Comparison of ENCODE assay signal across 27 cellular contexts in genomic region chr10:79056736-79057391, GRCh38. TPM values are rescaled to one million over a fixed set of nuclear protein-coding genes. Genes with fewer than 3 reads are reported as not detected.
DNase-seq lines count a peak whose midpoint lies in the region; ATAC-seq and TF ChIP-seq lines count a peak whose summit lies in the region.
"Had no signal": no experiment of that assay in that cellular context is flagged by ENCODE, and none has a peak within 500 bp of the region (broad histone marks: within the 10 kb centered on the region; RNA-seq: fewer than 3 reads in every experiment).

No MANE protein-coding gene starts in this region.

- TF ChIP-seq CTCF in GM23338 (conservative IDR thresholded peaks at IDR 0.05; ENCODE audit: low read depth in 2 of 2) (no peak), WERI-Rb-1 (IDR thresholded peaks at IDR 0.05; ENCODE audit: low read depth, low read length) (no peak), psoas muscle (IDR thresholded peaks at IDR 0.05) (no peak)

- intact Hi-C loops in psoas muscle (cut with DNase I) = no loop called here

- no peaks in the 10 kb centered on the region for H4K20me1 ChIP-seq in GM23338 (replicated peaks; ENCODE audit: insufficient read depth)

- H3F3A ChIP-seq in GM23338 (replicated peaks; ENCODE audit: low read depth) = no peaks in the 10 kb centered on the region

- H3K27ac ChIP-seq in GM23338 (ENCODE audit: low read depth) = no peak overlapping the region
- no peak overlapping the region for H3K27ac ChIP-seq in WERI-Rb-1
- no peak overlapping the region for H3K27ac ChIP-seq in psoas muscle
- H3K27ac ChIP-seq: foreskin keratinocyte, hepatocyte, thyroid gland had no signal

- 89 to 99% (median 89%) methylated on average over 14 of the region's 14 CpGs for whole genome bisulfite sequencing in psoas muscle, 3 donors

- no peaks in the 10 kb centered on the region; the same call in 1 of the 3 replicates for H3K9me3 Mint-ChIP-seq in GM23338
- H3K9me3 Mint-ChIP-seq: CD4-positive, alpha-beta T cell; memory B cell; naive thymus-derived CD4-positive, alpha-beta T cell had no signal

- H3K4me3 Mint-ChIP-seq in GM23338 = no peak overlapping the region
- H3K4me3 Mint-ChIP-seq: activated CD8-positive, alpha-beta memory T cell treated with anti-CD3 and anti-CD28 coated beads, Interleukin-2, amount 10 ng/mL, durations not matched to agents 7 days and 5 days; activated naive CD8-positive, alpha-beta T cell; CD4-positive, alpha-beta T cell; memory B cell; naive thymus-derived CD4-positive, alpha-beta T cell had no signal

- H3K9me2 ChIP-seq in GM23338 (ENCODE audit: insufficient read depth) = no peaks in the 10 kb centered on the region

- H3K4me1 Mint-ChIP-seq in GM23338 = peaks cover 36% of the 10 kb centered on the region
- H3K4me1 Mint-ChIP-seq: activated CD8-positive, alpha-beta memory T cell treated with anti-CD3 and anti-CD28 coated beads, Interleukin-2, amount 10 ng/mL, durations not matched to agents 7 days and 5 days; memory B cell had no signal

- H3K4me3 ChIP-seq in GM23338 = no peak overlapping the region
- no peak overlapping the region for H3K4me3 ChIP-seq in WERI-Rb-1 (ENCODE audit: low read depth, low read length)
- H3K4me3 ChIP-seq in psoas muscle = no peak overlapping the region
- H3K4me3 ChIP-seq: hepatocyte, thyroid gland had no signal

- H3K9me3 ChIP-seq in WERI-Rb-1 (ENCODE audit: severe bottlenecking) = no peaks in the 10 kb centered on the region
- H3K9me3 ChIP-seq in psoas muscle = no peaks in the 10 kb centered on the region
- H3K9me3 ChIP-seq: thyroid gland had no signal

- H3K36me3 ChIP-seq in GM23338 (ENCODE audit: insufficient read depth) (no peaks in the 10 kb centered on the region), WERI-Rb-1 (no peaks in the 10 kb centered on the region), psoas muscle (ENCODE audit: insufficient read depth in 1 of 2, low read depth in 1 of 2) (no peaks in the 10 kb centered on the region)
- H3K36me3 ChIP-seq: thyroid gland had no signal

- ATAC-seq in GM23338 (peak; percentile 88), left lobe of liver (no peak), psoas muscle (no peak), GM21528 (IDR thresholded peaks at IDR 0.05; ENCODE audit: low FRiP score, unreplicated experiment) (no peak), HG03571 (IDR thresholded peaks at IDR 0.05; ENCODE audit: unreplicated experiment) (no peak)
- ATAC-seq: activated CD8-positive, alpha-beta memory T cell treated with anti-CD3 and anti-CD28 coated beads, Interleukin-2, amount 10 ng/mL, durations not matched to agents 7 days and 5 days; foreskin keratinocyte; naive thymus-derived CD4-positive, alpha-beta T cell had no signal

- H3K27me3 ChIP-seq in GM23338 (ENCODE audit: insufficient read depth) = no peaks in the 10 kb centered on the region
- no peaks in the 10 kb centered on the region for H3K27me3 ChIP-seq in WERI-Rb-1 (ENCODE audit: insufficient read depth, low read depth, severe bottlenecking)
- no peaks in the 10 kb centered on the region for H3K27me3 ChIP-seq in psoas muscle (ENCODE audit: insufficient read depth in 3 of 3, low read length in 2 of 3)
- H3K27me3 ChIP-seq: hepatocyte, thyroid gland had no signal

- peak; percentile 64 for DNase-seq in GM23338 (ENCODE audit: low spot score)
- DNase-seq in WERI-Rb-1 = peak; percentile 36
- peak; percentile 35 for DNase-seq in left lobe of liver (ENCODE audit: low spot score)
- DNase-seq in psoas muscle = peak; percentile 4 to 26
- DNase-seq in SIG-M5 (lab: John Stamatoyannopoulos, UW) = no peak
- no peak for DNase-seq in central memory CD4-positive, alpha-beta T cell
- DNase-seq: activated CD4-positive, alpha-beta T cell treated with anti-CD3 and anti-CD28 coated beads for 48 hours; activated CD8-positive, alpha-beta memory T cell treated with anti-CD3 and anti-CD28 coated beads, Interleukin-2, amount 10 ng/mL, durations not matched to agents 7 days and 5 days; CD4-positive, alpha-beta T cell; cerebellar nuclear complex; DMS 273 treated with DMSO at 0.1 percent for 48 hours; effector CD4-positive, alpha-beta T cell; foreskin keratinocyte; GDM1; Kasumi-1; naive thymus-derived CD4-positive, alpha-beta T cell; NCI-H187; SHP77 treated with DMSO at 0.1 percent for 48 hours; stimulated activated CD4-positive, alpha-beta T cell treated with anti-CD3 and anti-CD28 coated beads, Interleukin-1b, Interleukin-23, amount 100 ng/mL, for 48 hours; stimulated activated naive CD4-positive, alpha-beta T cell; T-helper 1 cell; thyroid gland had no signal

- no peaks in the 10 kb centered on the region for H3K79me2 ChIP-seq in GM23338 (replicated peaks; ENCODE audit: insufficient read depth)
- H3K79me2 ChIP-seq: hepatocyte had no signal

- no peak overlapping the region for H2AFZ ChIP-seq in GM23338
- H2AFZ ChIP-seq: hepatocyte had no signal

- peaks cover 11% of the 10 kb centered on the region; the same call in 1 of the 2 replicates for H3K4me1 ChIP-seq in GM23338 (ENCODE audit: insufficient read depth)
- no peaks in the 10 kb centered on the region for H3K4me1 ChIP-seq in psoas muscle
- H3K4me1 ChIP-seq: foreskin keratinocyte had no signal

- H3K36me3 Mint-ChIP-seq in GM23338 (ENCODE audit: low read depth) = no peaks in the 10 kb centered on the region
- H3K36me3 Mint-ChIP-seq: activated CD8-positive, alpha-beta memory T cell treated with anti-CD3 and anti-CD28 coated beads, Interleukin-2, amount 10 ng/mL, durations not matched to agents 7 days and 5 days; memory B cell; naive thymus-derived CD4-positive, alpha-beta T cell had no signal

- peaks cover 26% of the 10 kb centered on the region for H3K27me3 Mint-ChIP-seq in GM23338 (ENCODE audit: insufficient read depth, low read depth, poor library complexity)
- H3K27me3 Mint-ChIP-seq: activated naive CD8-positive, alpha-beta T cell; CD4-positive, alpha-beta T cell had no signal

- peak overlapping the region; percentile 55 for H3K4me2 ChIP-seq in GM23338
- H3K4me2 ChIP-seq: hepatocyte had no signal

- no peak overlapping the region for H3K27ac Mint-ChIP-seq in GM23338
- H3K27ac Mint-ChIP-seq: activated CD8-positive, alpha-beta memory T cell treated with anti-CD3 and anti-CD28 coated beads, Interleukin-2, amount 10 ng/mL, durations not matched to agents 7 days and 5 days; activated naive CD8-positive, alpha-beta T cell; CD4-positive, alpha-beta T cell; memory B cell; naive thymus-derived CD4-positive, alpha-beta T cell had no signal

TF ChIP-seq in GM23338, 12 proteins besides CTCF, POLR2A, EP300 and RAD21 (continues in another document):
- no peak for TF ChIP-seq POLR2AphosphoS5 (IDR thresholded peaks at IDR 0.05; ENCODE audit: low read depth)
- TF ChIP-seq JUNB (IDR thresholded peaks at IDR 0.05; ENCODE audit: unreplicated experiment) = no peak
- TF ChIP-seq, protein P1, sequence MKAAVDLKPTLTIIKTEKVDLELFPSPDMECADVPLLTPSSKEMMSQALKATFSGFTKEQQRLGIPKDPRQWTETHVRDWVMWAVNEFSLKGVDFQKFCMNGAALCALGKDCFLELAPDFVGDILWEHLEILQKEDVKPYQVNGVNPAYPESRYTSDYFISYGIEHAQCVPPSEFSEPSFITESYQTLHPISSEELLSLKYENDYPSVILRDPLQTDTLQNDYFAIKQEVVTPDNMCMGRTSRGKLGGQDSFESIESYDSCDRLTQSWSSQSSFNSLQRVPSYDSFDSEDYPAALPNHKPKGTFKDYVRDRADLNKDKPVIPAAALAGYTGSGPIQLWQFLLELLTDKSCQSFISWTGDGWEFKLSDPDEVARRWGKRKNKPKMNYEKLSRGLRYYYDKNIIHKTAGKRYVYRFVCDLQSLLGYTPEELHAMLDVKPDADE (IDR thresholded peaks at IDR 0.05) = no peak
- TF ChIP-seq STAT1 (IDR thresholded peaks at IDR 0.05; ENCODE audit: unreplicated experiment) = no peak
- TF ChIP-seq CREB1 (CRISPR knock-in tag; IDR thresholded peaks at IDR 0.05; ENCODE audit: low read depth) = no peak
- TF ChIP-seq ZNF114 (CRISPR knock-in tag; IDR thresholded peaks at IDR 0.05) = no peak
- TF ChIP-seq EZH2phosphoT487 (IDR thresholded peaks at IDR 0.05; ENCODE audit: unreplicated experiment) = no peak
- TF ChIP-seq ZNF331 (CRISPR knock-in tag; IDR thresholded peaks at IDR 0.05; ENCODE audit: low read depth) = no peak
- TF ChIP-seq EZH2 (IDR thresholded peaks at IDR 0.05; ENCODE audit: low read depth, unreplicated experiment) = no peak
- no peak for TF ChIP-seq NANOG (IDR thresholded peaks at IDR 0.05; ENCODE audit: borderline replicate concordance)

RNA-seq across cellular contexts. Expression of gene ZMIZ1, which starts 11.9 kb away (rescaled TPM):
- total RNA-seq in GM23338 (2014; rRNA removed; shearing (Covaris generic)) = 25.9 and 30.9 TPM in 2 replicates
- polyA plus RNA-seq in GM23338 (2016; fragmentation: Nextera tagmentation; extraction: Ambion mirVana) (9.2 and 9.4 TPM in 2 replicates), psoas muscle (10 to 100 TPM; 10.4 to 24.3 (median 22.0) TPM)
- total RNA-seq in left lobe of liver (15.0 TPM), psoas muscle (10 to 100 TPM; 30.0 to 37.6 (median 35.4) TPM)

Comparison
In these comparisons a context has a peak if more than half of its experiments do, and no peak if none do; other contexts are left out.
1. DNase-seq: peak in GM23338 (single experiment), WERI-Rb-1 (single experiment), left lobe of liver (single experiment) and psoas muscle (2 of 2); none in SIG-M5 (single experiment) and central memory CD4-positive, alpha-beta T cell (single experiment).